In the genomic region with DNA sequence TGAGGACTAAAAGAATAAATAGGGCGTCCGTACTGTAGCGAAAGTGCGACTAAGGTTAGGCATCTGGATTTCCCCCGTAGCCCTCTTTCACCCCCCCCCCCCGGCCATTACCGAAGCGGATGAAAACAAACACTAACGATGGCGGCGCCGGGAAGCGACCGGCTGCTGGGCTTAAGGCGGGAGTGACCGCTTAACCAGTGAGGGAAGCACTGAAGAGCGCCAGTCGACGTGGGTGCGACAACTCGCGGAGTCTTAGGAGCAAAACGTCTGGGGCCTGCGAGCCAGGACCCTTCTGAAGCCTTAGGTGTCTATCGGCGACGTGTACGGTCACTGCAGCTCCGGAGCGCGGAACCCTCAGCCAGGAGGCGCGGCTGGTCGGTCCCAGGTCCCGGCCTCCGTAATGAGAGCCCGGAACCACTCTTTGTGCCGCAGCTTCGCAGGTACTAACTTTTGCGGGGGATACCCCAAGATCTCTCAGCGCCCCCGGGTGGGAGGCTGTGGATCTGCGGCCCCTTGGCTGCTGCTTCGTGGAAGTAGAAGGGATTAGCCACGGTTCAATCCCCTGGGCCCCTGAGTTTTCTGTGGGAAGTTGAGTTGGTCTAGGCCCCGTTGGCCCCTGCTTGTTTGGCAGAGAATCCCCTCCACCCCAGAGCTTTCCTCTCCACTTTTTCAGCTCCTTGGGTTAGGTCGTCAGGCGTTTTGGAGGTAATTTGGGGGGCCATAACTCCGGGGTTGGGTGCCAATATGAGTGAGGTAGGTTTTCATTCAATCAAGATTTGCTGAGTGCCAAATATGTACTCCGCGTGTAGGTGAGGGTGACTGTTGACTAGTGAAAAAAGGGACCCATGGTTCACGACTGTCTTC, we compare ENCODE assay signal across 8 cellular contexts. TPM values are rescaled to one million over a fixed set of nuclear protein-coding genes. Genes with fewer than 3 reads are reported as not detected.
DNase-seq lines count a peak whose midpoint lies in the region; ATAC-seq and TF ChIP-seq lines count a peak whose summit lies in the region.

A gene (plus strand): TSS at position 103 of the 864 bp plus-strand sequence. CDS start 26,739 bp downstream, outside the sequence.

- peaks cover 32% of the 10 kb centered on the region for H3K4me1 Mint-ChIP-seq in T-helper 17 cell

- peak; percentile 89 for TF ChIP-seq CTCF in GM12873 (IDR thresholded peaks at IDR 0.05; ENCODE audit: insufficient read depth, low read depth, low read length, missing control alignments)
- peak; percentile 77 for TF ChIP-seq CTCF in NB4 (IDR thresholded peaks at IDR 0.05; ENCODE audit: low read depth, low read length)
- TF ChIP-seq CTCF in uterus (IDR thresholded peaks at IDR 0.05), result peak; percentile 64 to 83 (median 76)

- H3K36me3 ChIP-seq in uterus, result no peaks in the 10 kb centered on the region

- TF ChIP-seq POLR2A in NB4 (IDR thresholded peaks at IDR 0.05; ENCODE audit: extremely low read depth, insufficient read length), result peak; percentile 27
- TF ChIP-seq POLR2A in uterus (IDR thresholded peaks at IDR 0.05), result no peak

- H3K27ac ChIP-seq in right cardiac atrium (ENCODE audit: low read length) (peak within 1 kb of the TSS; percentile 97), uterus (peak within 1 kb of the TSS; percentile 90 to 92)

- H3K9me3 ChIP-seq in T-helper 17 cell (ENCODE audit: control insufficient read depth, low read length, poor library complexity, severe bottlenecking), result no peaks in the 10 kb centered on the region
- H3K9me3 ChIP-seq in right cardiac atrium (ENCODE audit: control insufficient read depth, low read length), result no peaks in the 10 kb centered on the region
- H3K9me3 ChIP-seq in uterus, result no peaks in the 10 kb centered on the region

- no peaks in the 10 kb centered on the region for H3K27me3 Mint-ChIP-seq in T-helper 17 cell

- H3K4me1 ChIP-seq in right cardiac atrium (ENCODE audit: control insufficient read depth, insufficient read depth, low read length) (peaks cover 2% of the 10 kb centered on the region), uterus (no peaks in the 10 kb centered on the region)

- peak; percentile 86 for DNase-seq in NB4 (ENCODE audit: low read depth)
- DNase-seq in T-helper 17 cell, result peak; percentile 72 to 89 (median 73)
- DNase-seq in amygdala (lab: John Stamatoyannopoulos, UW), result peak in 55 of 56 donors; percentile 33 to 86 (median 67)
- DNase-seq in right cardiac atrium, result peak; percentile 70 to 90 (median 90)
- DNase-seq in putamen (ENCODE audit: low spot score), result peak; percentile 83
- DNase-seq in uterus, result peak; percentile 69 to 72

- no peaks in the 10 kb centered on the region for H3K36me3 Mint-ChIP-seq in T-helper 17 cell (ENCODE audit: low read depth)

- 1% methylated on average over 52 of the region's 52 CpGs for WGBS in right cardiac atrium

- ATAC-seq in HG02571 (IDR thresholded peaks at IDR 0.05; ENCODE audit: unreplicated experiment), result peak; percentile 58
- peak; percentile 73 for ATAC-seq in T-helper 17 cell
- ATAC-seq in right cardiac atrium, result peak; percentile 90

- H3K27me3 ChIP-seq in right cardiac atrium (ENCODE audit: control insufficient read depth, insufficient read depth), result no peaks in the 10 kb centered on the region
- no peaks in the 10 kb centered on the region for H3K27me3 ChIP-seq in uterus

- H3K4me3 Mint-ChIP-seq in T-helper 17 cell, result peak within 1 kb of the TSS; percentile 96

- intact Hi-C loops in right cardiac atrium (cut with DNase I), result loop anchor here in 1 of 4 donors (10.0 kb wide), 1 partner anchor 233 kb away; a partner anchor contains a TSS
- intact Hi-C loops in uterus (cut with DNase I; ENCODE audit: low total_unique reads), result no loop called here

- H3K27ac Mint-ChIP-seq in T-helper 17 cell, result peak within 1 kb of the TSS; percentile 97

- H3K4me3 ChIP-seq in NB4 (ENCODE audit: low read depth, low read length), result peak within 1 kb of the TSS; percentile 97
- peak within 1 kb of the TSS; percentile 98 for H3K4me3 ChIP-seq in right cardiac atrium (ENCODE audit: low read length)
- peak within 1 kb of the TSS; percentile 85 to 95 for H3K4me3 ChIP-seq in uterus

RNA-seq across cellular contexts. Expression of the gene that starts here (rescaled TPM):
- total RNA-seq in T-helper 17 cell (100 to 1,000 TPM; 110 to 129 TPM), right cardiac atrium (10 to 100 TPM; 48.5 to 66.2 (median 59.1) TPM), uterus (100 to 1,000 TPM in 1 of 4 donors, 10 to 100 TPM in 3; 51.8 to 102 (median 68.3) TPM)
- 38.0 TPM for polyA plus RNA-seq in right cardiac atrium

Comparison
In these comparisons a context has a peak if more than half of its experiments do, and no peak if none do; other contexts are left out.
1. Peak in every context shown above with its lines: DNase-seq, ATAC-seq, H3K4me3 ChIP-seq and H3K27ac ChIP-seq.